9 cellular contexts compared by ENCODE assay signal in the genomic region with DNA sequence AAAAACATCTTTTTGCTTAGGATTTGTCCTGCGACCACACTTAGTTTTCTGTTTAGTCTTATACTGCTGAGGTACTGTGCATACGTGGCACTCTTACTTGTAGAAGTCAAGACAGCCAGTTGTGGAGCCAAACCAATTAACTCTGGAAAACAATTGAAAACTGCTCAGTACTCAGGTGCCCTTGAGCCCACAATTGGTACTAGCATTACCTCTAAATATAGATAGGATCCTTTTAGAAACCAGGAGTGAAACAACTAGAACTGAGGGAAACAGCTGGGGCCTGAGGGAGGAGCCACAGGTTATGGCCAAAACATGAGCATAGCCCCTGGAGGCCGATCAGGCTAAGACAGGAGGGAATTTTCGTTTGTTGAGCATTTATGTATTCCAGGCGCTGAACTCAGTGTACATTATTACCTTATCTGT. TPM values are rescaled to one million over a fixed set of nuclear protein-coding genes. Genes with fewer than 3 reads are reported as not detected.
DNase-seq lines count a peak whose midpoint lies in the region; ATAC-seq, FAIRE-seq and TF ChIP-seq lines count a peak whose summit lies in the region.
"Had no signal": no experiment of that assay in that cellular context is flagged by ENCODE, and none has a peak within 500 bp of the region (broad histone marks: within the 10 kb centered on the region; RNA-seq: fewer than 3 reads in every experiment).

No MANE protein-coding gene starts in this region.

- no peaks in the 10 kb centered on the region for H3K9me2 ChIP-seq in HCT116 (ENCODE audit: insufficient read depth)

- FAIRE-seq in A549 (lab: Jason Lieb, UNC) (no peak), RCC 7860 (lab: Jason Lieb, UNC) (no peak)

- no peaks in the 10 kb centered on the region for H3K27me3 Mint-ChIP-seq in activated naive CD4-positive, alpha-beta T cell treated with anti-CD3 and anti-CD28 coated beads for 36 hours (ENCODE audit: low read depth)

- BruUV-seq in HCT116 (replicated peaks; lab: Mats Ljungman, UMichigan), result no TSS peak

- WGBS in A549 (ENCODE audit: missing lambda C conversion rate), result 30% methylated on average over 5 of the region's 5 CpGs

- H2AFZ ChIP-seq in HCT116 (ENCODE audit: low read depth, low read length, poor library complexity, severe bottlenecking), result no peak overlapping the region

- RAD21 ChIA-PET in HCT116 (lab: Charles Lee; ENCODE audit: low non-redundant PET in 1 of 2, low total read pairs in 2 of 2, uncharacterized antibody in 2 of 2, unreplicated experiment in 2 of 2), result interaction anchor here in 1 of 2 experiments (0.7 kb wide), 1 partner anchor 28 kb away, joined by 3 read pairs; no protein-coding TSS in a partner anchor

- peaks cover 23% of the 10 kb centered on the region for H3K4me1 Mint-ChIP-seq in activated naive CD4-positive, alpha-beta T cell treated with anti-CD3 and anti-CD28 coated beads for 36 hours (ENCODE audit: low read depth)

- no peak overlapping the region for H3K4me3 Mint-ChIP-seq in activated naive CD4-positive, alpha-beta T cell treated with anti-CD3 and anti-CD28 coated beads for 36 hours

- TF ChIP-seq RAD21 in A549 (conservative IDR thresholded peaks at IDR 0.05 in 1 of 2, IDR thresholded peaks at IDR 0.05 in 1 of 2) (no peak), HCT116 (IDR thresholded peaks at IDR 0.05; ENCODE audit: low read depth) (no peak)

- H3K27me3 ChIP-seq in GM06990 (replicated peaks; ENCODE audit: control insufficient read depth, insufficient read depth, low read length) (no peaks in the 10 kb centered on the region), HCT116 (ENCODE audit: insufficient read depth, low read length) (no peaks in the 10 kb centered on the region), kidney epithelial cell (ENCODE audit: control insufficient read depth, insufficient read depth, low read length) (no peaks in the 10 kb centered on the region)

- H3K79me2 ChIP-seq in HCT116 (ENCODE audit: insufficient read depth, low read length), result peaks cover 80% of the 10 kb centered on the region

- peak overlapping the region; percentile 10 for H3K9ac ChIP-seq in HCT116 (ENCODE audit: low read length)

- ATAC-seq in A549 (peak; percentile 45 to 57; a peak in 4 of 6 replicates), HCT116 (peak; percentile 31)

- H3K9me3 Mint-ChIP-seq in activated naive CD4-positive, alpha-beta T cell treated with anti-CD3 and anti-CD28 coated beads for 36 hours, result no peaks in the 10 kb centered on the region

- no peak for TF ChIP-seq POLR2A in A549 (IDR thresholded peaks at IDR 0.05; ENCODE audit: low read length)
- TF ChIP-seq POLR2A in HCT116 (IDR thresholded peaks at IDR 0.05; ENCODE audit: borderline replicate concordance, extremely low read depth, insufficient read depth, insufficient read length), result no peak

- DNase-seq in A549 (ENCODE audit: low read depth in 1 of 2, low spot score in 1 of 2) (peak; percentile 74 to 76), GM06990 (ENCODE audit: extremely low read depth, insufficient read length) (no peak), HCT116 (ENCODE audit: low read depth, low spot score) (no peak), NCI-H2029 (lab: John Stamatoyannopoulos, UW) (peak; percentile 49), kidney epithelial cell (ENCODE audit: low read depth) (no peak), RCC 7860 (ENCODE audit: low spot score) (no peak), cerebellum (ENCODE audit: low spot score) (no peak)
- DNase-seq in activated naive CD4-positive, alpha-beta T cell treated with anti-CD3 and anti-CD28 coated beads for 36 hours, result peak; percentile 55

- H3K36me3 ChIP-seq in GM06990 (ENCODE audit: control insufficient read depth, insufficient read depth, low read length) (peaks cover 2% of the 10 kb centered on the region), HCT116 (ENCODE audit: control insufficient read depth in 1 of 2, insufficient read depth in 2 of 2, low read length in 2 of 2) (no peaks in the 10 kb centered on the region; a peak in 1 of 4 replicates), kidney epithelial cell (ENCODE audit: control insufficient read depth, insufficient read depth, low read length) (no peaks in the 10 kb centered on the region)

- POLR2A ChIA-PET in A549 (lab: Yijun Ruan, JAX), result no interaction called here
- POLR2A ChIA-PET in HCT116 (lab: Charles Lee), result interaction anchor here (1.1 kb wide), 1 partner anchor 121 kb away, joined by 3 read pairs; no protein-coding TSS in a partner anchor

- H3K27ac ChIP-seq in A549 (peak overlapping the region; percentile 95 to 96; a peak in 5 of 6 replicates), HCT116 (ENCODE audit: low read depth, low read length) (peak overlapping the region; percentile 99)

- H3K9me3 ChIP-seq in A549, result no peaks in the 10 kb centered on the region
- no peaks in the 10 kb centered on the region for H3K9me3 ChIP-seq in HCT116 (ENCODE audit: control insufficient read depth in 1 of 2, insufficient read depth in 1 of 2, low read depth in 1 of 2, low read length in 2 of 2)

- intact Hi-C loops in HCT116 (cut with micrococcal nuclease), result no loop called here
- intact Hi-C loops in activated naive CD4-positive, alpha-beta T cell treated with anti-CD3 and anti-CD28 coated beads for 36 hours (cut with micrococcal nuclease), result loop anchor here (5.0 kb wide), 3 partner anchors 83 to 458 kb away; partner anchors contain the start of gene NCKAP5L

- H3K4me1 ChIP-seq in A549 (peaks cover 34% of the 10 kb centered on the region), HCT116 (ENCODE audit: control insufficient read depth in 1 of 2, insufficient read depth in 2 of 2, low read length in 2 of 2) (peaks cover 41 to 58% of the 10 kb centered on the region in 2 experiments)

- peaks cover 3% of the 10 kb centered on the region for H3K36me3 Mint-ChIP-seq in activated naive CD4-positive, alpha-beta T cell treated with anti-CD3 and anti-CD28 coated beads for 36 hours (ENCODE audit: low read depth)

- no peak overlapping the region for H3K27ac Mint-ChIP-seq in activated naive CD4-positive, alpha-beta T cell treated with anti-CD3 and anti-CD28 coated beads for 36 hours

- no peak for TF ChIP-seq EP300 in A549 (IDR thresholded peaks at IDR 0.05)

- TF ChIP-seq CTCF in A549 (IDR thresholded peaks at IDR 0.05), result peak; percentile 16; the same call in 1 of the 3 replicates
- TF ChIP-seq CTCF in GM06990 (IDR thresholded peaks at IDR 0.05; ENCODE audit: insufficient read depth, low read length, poor library complexity, severe bottlenecking), result peak; percentile 52
- TF ChIP-seq CTCF in HCT116 (IDR thresholded peaks at IDR 0.05 in 2 of 3, conservative IDR thresholded peaks at IDR 0.05 in 1 of 3; ENCODE audit: borderline replicate concordance in 1 of 3, insufficient read depth in 1 of 3, low read depth in 2 of 3, low read length in 2 of 3), result peak in 2 of 3 experiments; percentile 51 to 52; a peak in 4 of 6 replicates
- TF ChIP-seq CTCF in kidney epithelial cell (IDR thresholded peaks at IDR 0.05; ENCODE audit: insufficient read depth, low read length, poor library complexity, severe bottlenecking), result peak; percentile 51

- H3K4me2 ChIP-seq in A549, result peak overlapping the region; percentile 78
- H3K4me2 ChIP-seq in HCT116 (ENCODE audit: low read length), result peak overlapping the region; percentile 71

- H4K20me1 ChIP-seq in HCT116 (ENCODE audit: insufficient read depth), result peaks cover 9% of the 10 kb centered on the region; the same call in 1 of the 2 replicates

- H3K4me3 ChIP-seq in A549 (peak overlapping the region; percentile 86), GM06990 (replicated peaks; ENCODE audit: low read depth, low read length) (peak overlapping the region; percentile 94), HCT116 (replicated peaks in 1 of 2; ENCODE audit: low read depth in 1 of 2, low read length in 2 of 2) (no peak overlapping the region; a peak in 1 of 4 replicates), kidney epithelial cell (ENCODE audit: low read depth, low read length) (no peak overlapping the region)
- H3K4me3 ChIP-seq: skin epidermis had no signal

- CTCF ChIA-PET in A549 (lab: Yijun Ruan, JAX) (interaction anchor here (0.5 to 3.4 kb wide), 8 partner anchors 9 to 262 kb away, joined by 3 to 29 read pairs (median 4); no protein-coding TSS in a partner anchor), HCT116 (lab: Charles Lee) (interaction anchor here (1.5 to 2.0 kb wide), 2 partner anchors 12 to 144 kb away, joined by 4 to 6 read pairs; no protein-coding TSS in a partner anchor)
- CTCF ChIA-PET in activated naive CD4-positive, alpha-beta T cell treated with anti-CD3 and anti-CD28 coated beads for 36 hours (lab: Charles Lee), result interaction anchor here (0.7 to 2.1 kb wide), 4 partner anchors 11 to 143 kb away, joined by 3 to 13 read pairs (median 3); no protein-coding TSS in a partner anchor

RNA-seq across cellular contexts. Expression of gene SPATS2, which starts 2.5 kb away (rescaled TPM):
- polyA plus RNA-seq in A549 (2011; rRNA removed) (154 and 175 TPM in 2 replicates), A549 (2017; fragmentation: RNase III; extraction: RNeasy Plus Mini Kit Qiagen cat#74134 plus additional on column Dnase treatment) (34.6 to 37.7 TPM (median 34.9 TPM) in 3 replicates)
- polyA plus RNA-seq in A549 (2012; cell fraction: cytosol; rRNA removed), result 35.2 and 38.6 TPM in 2 replicates
- 27.6 and 38.4 TPM in 2 replicates for polyA plus RNA-seq in A549 (2012; cell fraction: nucleus; rRNA removed)
- polyA minus RNA-seq in A549 (2011; rRNA and poly(A)+ RNA removed), result 90.6 and 109 TPM in 2 replicates
- total RNA-seq in HCT116 (2021; ENCODE audit: unreplicated experiment) (74.2 TPM), kidney epithelial cell (8.8 and 18.2 TPM in 2 replicates), cerebellum (59.9 TPM)
- 47.6 and 54.1 TPM in 2 replicates for polyA plus RNA-seq in HCT116 (2012)
- 1 to 10 TPM; 8.7 to 9.6 TPM for total RNA-seq in activated naive CD4-positive, alpha-beta T cell treated with anti-CD3 and anti-CD28 coated beads for 36 hours

RNA-seq across cellular contexts. Expression of gene DNAJC22, which starts 23.0 kb away (rescaled TPM):
- polyA plus RNA-seq in A549 (2011; rRNA removed) (35.5 and 40.5 TPM in 2 replicates), A549 (2017; fragmentation: RNase III; extraction: RNeasy Plus Mini Kit Qiagen cat#74134 plus additional on column Dnase treatment) (18.0 to 22.6 TPM (median 20.0 TPM) in 3 replicates)
- 11.1 and 19.5 TPM in 2 replicates for polyA plus RNA-seq in A549 (2012; cell fraction: cytosol; rRNA removed)
- 9.9 and 10.0 TPM in 2 replicates for polyA plus RNA-seq in A549 (2012; cell fraction: nucleus; rRNA removed)
- 28.7 and 32.3 TPM in 2 replicates for polyA minus RNA-seq in A549 (2011; rRNA and poly(A)+ RNA removed)
- total RNA-seq in HCT116 (2021; ENCODE audit: unreplicated experiment) (27.7 TPM), kidney epithelial cell (1.2 and 1.6 TPM in 2 replicates), cerebellum (1.4 TPM)
- polyA plus RNA-seq in HCT116 (2012), result 9.8 and 12.1 TPM in 2 replicates
- not detected for total RNA-seq in activated naive CD4-positive, alpha-beta T cell treated with anti-CD3 and anti-CD28 coated beads for 36 hours

RNA-seq across cellular contexts. Expression of gene C1QL4, which starts 32.7 kb away (rescaled TPM):
- polyA plus RNA-seq in A549 (2011; rRNA removed) (0.99 and 1.5 TPM in 2 replicates), A549 (2017; fragmentation: RNase III; extraction: RNeasy Plus Mini Kit Qiagen cat#74134 plus additional on column Dnase treatment) (2.2 to 2.8 TPM (median 2.8 TPM) in 3 replicates)
- polyA plus RNA-seq in A549 (2012; cell fraction: cytosol; rRNA removed), result 3.4 and 5.1 TPM in 2 replicates
- polyA plus RNA-seq in A549 (2012; cell fraction: nucleus; rRNA removed), result 5.8 and 8.4 TPM in 2 replicates
- polyA minus RNA-seq in A549 (2011; rRNA and poly(A)+ RNA removed), result 0.66 and 0.83 TPM in 2 replicates
- total RNA-seq in HCT116 (2021; ENCODE audit: unreplicated experiment) (8.1 TPM), kidney epithelial cell (not detected in 2 replicates), cerebellum (2.7 TPM)
- 6.4 and 8.2 TPM in 2 replicates for polyA plus RNA-seq in HCT116 (2012)
- not detected for total RNA-seq in activated naive CD4-positive, alpha-beta T cell treated with anti-CD3 and anti-CD28 coated beads for 36 hours

RNA-seq across cellular contexts. Expression of gene TROAP, which starts 46.7 kb away (rescaled TPM):
- polyA plus RNA-seq in A549 (2011; rRNA removed), result 50.0 and 56.4 TPM in 2 replicates
- 108 and 115 TPM in 2 replicates for polyA plus RNA-seq in A549 (2012; cell fraction: cytosol; rRNA removed)
- 170 and 181 TPM in 2 replicates for polyA plus RNA-seq in A549 (2012; cell fraction: nucleus; rRNA removed)
- polyA plus RNA-seq in A549 (2017; fragmentation: RNase III; extraction: RNeasy Plus Mini Kit Qiagen cat#74134 plus additional on column Dnase treatment), result 49.3 to 59.3 TPM (median 55.5 TPM) in 3 replicates
- 41.0 and 46.7 TPM in 2 replicates for polyA minus RNA-seq in A549 (2011; rRNA and poly(A)+ RNA removed)
- 99.1 TPM for total RNA-seq in HCT116 (2021; ENCODE audit: unreplicated experiment)
- 96.2 and 124 TPM in 2 replicates for polyA plus RNA-seq in HCT116 (2012)
- total RNA-seq in activated naive CD4-positive, alpha-beta T cell treated with anti-CD3 and anti-CD28 coated beads for 36 hours, result 10 to 100 TPM; 67.4 to 68.8 TPM
- total RNA-seq in kidney epithelial cell, result 4.8 and 10.3 TPM in 2 replicates
- 6.7 TPM for total RNA-seq in cerebellum

Comparison
In these comparisons a context has a peak if more than half of its experiments do, and no peak if none do; other contexts are left out.
1. DNase-seq: peak in A549 (2 of 2), NCI-H2029 (single experiment) and activated naive CD4-positive, alpha-beta T cell treated with anti-CD3 and anti-CD28 coated beads for 36 hours (single experiment); none in GM06990 (single experiment), HCT116 (single experiment), kidney epithelial cell (single experiment), RCC 7860 (single experiment) and cerebellum (single experiment).
2. H3K4me3 ChIP-seq: peak in A549 (single experiment) and GM06990 (single experiment); none in HCT116 (0 of 2) and kidney epithelial cell (single experiment).
3. RNA of gene DNAJC22, which starts 23.0 kb away (total RNA-seq): 27.7 TPM in HCT116 (single experiment); 1.2 to 1.6 TPM in kidney epithelial cell, 1.4 TPM in cerebellum (single experiment) and not detected in activated naive CD4-positive, alpha-beta T cell treated with anti-CD3 and anti-CD28 coated beads for 36 hours; every median in the first group is over 10 times any median in the second.
4. Of the 6 proteins assayed by ChIP-seq in both A549 and HCT116: peak only in A549: none; only in HCT116: none; in both: CTCF; in neither: 5.
5. Peak in every context shown above with its lines, with median percentiles within 50 percentile points of each other: CTCF ChIP-seq.